17 cellular contexts compared by ENCODE assay signal in the genomic region with DNA sequence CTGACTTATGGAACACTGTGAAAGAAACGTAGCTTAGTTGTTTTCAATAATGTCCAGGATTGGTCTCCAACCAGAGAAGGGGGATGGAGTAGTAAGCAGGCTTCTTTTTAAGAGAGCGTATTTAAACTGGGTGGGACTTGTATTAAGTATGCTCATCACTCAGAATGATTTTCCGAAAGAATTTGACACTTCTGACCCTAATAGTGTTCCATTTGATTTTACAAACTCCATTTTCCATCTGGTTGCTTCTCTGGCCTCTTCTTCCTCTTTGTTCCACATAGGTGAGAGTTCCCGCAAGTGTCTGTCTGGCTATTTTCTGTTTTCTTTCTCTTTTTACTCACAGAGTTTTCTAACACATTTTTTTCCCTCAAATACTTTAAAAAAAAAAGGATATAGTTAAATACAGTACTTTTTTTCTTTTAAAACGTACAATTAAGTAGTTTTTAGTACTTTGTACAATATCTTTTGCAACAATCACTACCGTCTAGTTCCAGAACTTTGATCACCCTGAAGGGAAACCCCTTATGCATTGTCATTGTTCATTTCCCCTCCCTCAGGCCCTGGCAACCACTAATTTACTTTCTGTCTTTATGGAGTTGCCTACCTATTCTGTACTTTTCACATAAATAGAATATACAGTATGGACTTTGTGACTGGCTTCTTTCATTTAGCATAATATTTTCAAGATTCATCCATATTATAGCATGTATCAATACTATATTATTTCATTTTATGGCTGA.
DNase-seq lines count a peak whose midpoint lies in the region; ATAC-seq, FAIRE-seq and TF ChIP-seq lines count a peak whose summit lies in the region.
"Had no signal": no experiment of that assay in that cellular context is flagged by ENCODE, and none has a peak within 500 bp of the region (broad histone marks: within the 10 kb centered on the region; RNA-seq: fewer than 3 reads in every experiment).

No MANE protein-coding gene starts in this region.

- POLR2A ChIA-PET in HepG2 (lab: Yijun Ruan, JAX) (no interaction called here), GM12878 (lab: Charles Lee) (no interaction called here)

- DNase-seq in HepG2 (ENCODE audit: low spot score) (no peak), right lobe of liver (no peak), GM12878 (ENCODE audit: low read depth, low spot score) (no peak), nephron progenitor cell (no peak), globus pallidus (ENCODE audit: low spot score) (no peak), osteocyte (ENCODE audit: extremely low spot score, unreplicated experiment) (no peak)
- no peak for DNase-seq in activated T-cell treated with anti-CD3 and anti-CD28 coated beads, Interleukin-2, amount 50 U/mL, for 72 hours
- DNase-seq: AML-193; Caco-2; CD8-positive, alpha-beta memory T cell; DMS53; GF-D8 had no signal

- H3K36me3 Mint-ChIP-seq in nephron progenitor cell (ENCODE audit: low read depth) (no peaks in the 10 kb centered on the region), osteocyte (ENCODE audit: unreplicated experiment) (no peaks in the 10 kb centered on the region)
- H3K36me3 Mint-ChIP-seq in activated T-cell treated with anti-CD3 and anti-CD28 coated beads, Interleukin-2, amount 50 U/mL, for 72 hours (ENCODE audit: insufficient read depth in 2 of 2), result no peaks in the 10 kb centered on the region
- H3K36me3 Mint-ChIP-seq: CD8-positive, alpha-beta memory T cell had no signal

- H3K4me1 ChIP-seq in HepG2 (ENCODE audit: insufficient read depth, low read length), result peaks cover 2% of the 10 kb centered on the region
- no peaks in the 10 kb centered on the region for H3K4me1 ChIP-seq in right lobe of liver
- H3K4me1 ChIP-seq in GM12878 (ENCODE audit: control insufficient read depth, insufficient read depth, low read length), result no peaks in the 10 kb centered on the region
- H3K4me1 ChIP-seq: HAP-1 had no signal

- H3K4me2 ChIP-seq in HepG2 (ENCODE audit: low read depth, low read length) (no peak overlapping the region), GM12878 (ENCODE audit: control insufficient read depth, insufficient read depth) (no peak overlapping the region)
- H3K4me2 ChIP-seq: BLaER1 had no signal

- H3K79me2 ChIP-seq in HepG2 (ENCODE audit: insufficient read depth, low read length) (no peaks in the 10 kb centered on the region), GM12878 (ENCODE audit: control insufficient read depth, insufficient read depth, low read length) (no peaks in the 10 kb centered on the region)

- no peak overlapping the region for H3K4me3 Mint-ChIP-seq in nephron progenitor cell
- no peak overlapping the region for H3K4me3 Mint-ChIP-seq in osteocyte (ENCODE audit: unreplicated experiment)
- no peak overlapping the region for H3K4me3 Mint-ChIP-seq in activated T-cell treated with anti-CD3 and anti-CD28 coated beads, Interleukin-2, amount 50 U/mL, for 72 hours

- H4K20me1 ChIP-seq in HepG2 (ENCODE audit: insufficient read depth, low read length) (no peaks in the 10 kb centered on the region), GM12878 (ENCODE audit: control insufficient read depth, insufficient read depth) (no peaks in the 10 kb centered on the region)
- H4K20me1 ChIP-seq: BLaER1 had no signal

- FAIRE-seq in HepG2 (lab: Jason Lieb, UNC) (no peak), GM12878 (lab: Jason Lieb, UNC) (no peak)
- FAIRE-seq: GM18507 had no signal

- RAD21 ChIA-PET in GM12878 (lab: Charles Lee; ENCODE audit: unreplicated experiment), result no interaction called here

- BruUV-seq in HepG2 (replicated peaks; lab: Mats Ljungman, UMichigan) (no TSS peak), GM12878 (replicated peaks; lab: Mats Ljungman, UMichigan) (no TSS peak)

- no peak for TF ChIP-seq EP300 in HepG2 (IDR thresholded peaks at IDR 0.05; ENCODE audit: low read depth in 2 of 2, low read length in 2 of 2)
- TF ChIP-seq EP300 in HepG2 (CRISPR knock-in tag; IDR thresholded peaks at IDR 0.05; ENCODE audit: borderline replicate concordance), result no peak
- TF ChIP-seq EP300 in GM12878 (IDR thresholded peaks at IDR 0.05; ENCODE audit: borderline replicate concordance in 1 of 2, control insufficient read depth in 1 of 2, low read depth in 2 of 2, low read length in 2 of 2), result no peak

- in situ Hi-C loops in HepG2 (cut with HindIII; ENCODE audit: extremely low pct_ligation_motif_present, low pct_unique_long_range_greater_than_20kb) (no loop called here), GM12878 (cut with MboI) (no loop called here)

- CTCF ChIA-PET in HepG2 (lab: Yijun Ruan, JAX; ENCODE audit: low intra/inter-chr PET ratio, low total read pairs) (no interaction called here), GM12878 (lab: Yijun Ruan, JAX) (no interaction called here)

- H3K36me3 ChIP-seq in HepG2 (replicated peaks in 1 of 2; ENCODE audit: control insufficient read depth in 1 of 2, insufficient read depth in 2 of 2, low read length in 2 of 2) (no peaks in the 10 kb centered on the region), right lobe of liver (no peaks in the 10 kb centered on the region), GM12878 (ENCODE audit: control insufficient read depth in 2 of 2, insufficient read depth in 2 of 2, low read length in 1 of 2) (no peaks in the 10 kb centered on the region)
- H3K36me3 ChIP-seq: BLaER1, HAP-1 had no signal

- TF ChIP-seq POLR2A in HepG2 (IDR thresholded peaks at IDR 0.05; ENCODE audit: insufficient read depth in 1 of 2, low read depth in 2 of 2, low read length in 2 of 2) (no peak), right lobe of liver (IDR thresholded peaks at IDR 0.05) (no peak), GM12878 (IDR thresholded peaks at IDR 0.05; ENCODE audit: low read depth, low read length) (no peak)

- TF ChIP-seq CTCF in HepG2 (CRISPR knock-in tag; IDR thresholded peaks at IDR 0.05), result no peak
- no peak for TF ChIP-seq CTCF in right lobe of liver (IDR thresholded peaks at IDR 0.05)
- no peak for TF ChIP-seq CTCF in GM12878 (IDR thresholded peaks at IDR 0.05 in 2 of 3, conservative IDR thresholded peaks at IDR 0.05 in 1 of 3; ENCODE audit: control insufficient read depth in 2 of 3, extremely low read depth in 1 of 3, insufficient read depth in 1 of 3, low read depth in 3 of 3, low read length in 3 of 3)
- no peak for TF ChIP-seq CTCF in nephron progenitor cell (IDR thresholded peaks at IDR 0.05)
- no peak for TF ChIP-seq CTCF in osteocyte (IDR thresholded peaks at IDR 0.05)

- intact Hi-C loops in HepG2 (cut with micrococcal nuclease; ENCODE audit: unreplicated experiment) (no loop called here), right lobe of liver (cut with DNase I) (no loop called here), GM12878 (cut with micrococcal nuclease; ENCODE audit: unreplicated experiment) (no loop called here)

- no peak overlapping the region for H2AFZ ChIP-seq in HepG2 (ENCODE audit: low read length)
- H2AFZ ChIP-seq in GM12878 (ENCODE audit: control insufficient read depth, low read depth, low read length), result no peak overlapping the region
- H2AFZ ChIP-seq: GM23248 had no signal

- H3K9ac ChIP-seq in HepG2 (ENCODE audit: insufficient read depth, low read depth, low read length) (no peak overlapping the region), GM12878 (ENCODE audit: control insufficient read depth, insufficient read depth, low read length) (no peak overlapping the region)
- H3K9ac ChIP-seq: BLaER1, GM23248 had no signal

- H3K9me3 Mint-ChIP-seq in nephron progenitor cell (no peaks in the 10 kb centered on the region), osteocyte (ENCODE audit: unreplicated experiment) (no peaks in the 10 kb centered on the region)
- H3K9me3 Mint-ChIP-seq in activated T-cell treated with anti-CD3 and anti-CD28 coated beads, Interleukin-2, amount 50 U/mL, for 72 hours, result peaks cover 0 to 2% of the 10 kb centered on the region in 2 donors

- H3K4me3 ChIP-seq in HepG2 (replicated peaks in 1 of 3; ENCODE audit: insufficient read depth in 1 of 3, low read depth in 2 of 3, low read length in 3 of 3), result no peak overlapping the region
- H3K4me3 ChIP-seq in right lobe of liver, result no peak overlapping the region
- H3K4me3 ChIP-seq in GM12878, result no peak overlapping the region
- H3K4me3 ChIP-seq: BLaER1, GM23248, HAP-1 had no signal

- H3K4me1 Mint-ChIP-seq in nephron progenitor cell (peaks cover under 1% of the 10 kb centered on the region), osteocyte (ENCODE audit: unreplicated experiment) (peaks cover 13% of the 10 kb centered on the region)
- H3K4me1 Mint-ChIP-seq in activated T-cell treated with anti-CD3 and anti-CD28 coated beads, Interleukin-2, amount 50 U/mL, for 72 hours (ENCODE audit: low read depth), result no peaks in the 10 kb centered on the region
- H3K4me1 Mint-ChIP-seq: CD8-positive, alpha-beta memory T cell had no signal

- peak overlapping the region; percentile 27 for H3K27ac ChIP-seq in HepG2 (ENCODE audit: extremely low read length, insufficient read depth, low read length)
- no peak overlapping the region for H3K27ac ChIP-seq in right lobe of liver
- H3K27ac ChIP-seq in GM12878 (ENCODE audit: control insufficient read depth, insufficient read depth), result no peak overlapping the region
- H3K27ac ChIP-seq: 22Rv1, BLaER1, GM23248 had no signal

- ATAC-seq in HepG2 (no peak), right lobe of liver (no peak), GM12878 (peak; percentile 66)
- no peak for ATAC-seq in activated T-cell treated with anti-CD3 and anti-CD28 coated beads, Interleukin-2, amount 50 U/mL, for 72 hours (replicated peaks in 1 of 2)

- H3K9me3 ChIP-seq in HepG2 (ENCODE audit: low read length) (no peaks in the 10 kb centered on the region), right lobe of liver (no peaks in the 10 kb centered on the region), GM12878 (replicated peaks; ENCODE audit: control insufficient read depth, insufficient read depth, low read length) (no peaks in the 10 kb centered on the region)
- H3K9me3 ChIP-seq: BLaER1, Caco-2, HAP-1 had no signal

- H3K27me3 ChIP-seq in HepG2 (ENCODE audit: control insufficient read depth in 1 of 2, insufficient read depth in 2 of 2, low read length in 2 of 2) (no peaks in the 10 kb centered on the region), right lobe of liver (no peaks in the 10 kb centered on the region), GM12878 (replicated peaks in 1 of 2; ENCODE audit: control insufficient read depth in 2 of 2, insufficient read depth in 2 of 2, low read length in 1 of 2) (no peaks in the 10 kb centered on the region)
- H3K27me3 ChIP-seq: BLaER1 had no signal

- SMC1A ChIA-PET in GM12878 (lab: Charles Lee; ENCODE audit: uncharacterized antibody, unreplicated experiment), result no interaction called here

- H3K27me3 Mint-ChIP-seq in nephron progenitor cell (ENCODE audit: low read depth, poor library complexity), result peaks cover 8% of the 10 kb centered on the region
- H3K27me3 Mint-ChIP-seq in osteocyte (ENCODE audit: unreplicated experiment), result no peaks in the 10 kb centered on the region
- H3K27me3 Mint-ChIP-seq in activated T-cell treated with anti-CD3 and anti-CD28 coated beads, Interleukin-2, amount 50 U/mL, for 72 hours (ENCODE audit: low read depth), result no peaks in the 10 kb centered on the region

- WGBS in HepG2 (ENCODE audit: low lambda C conversion rate), result 53% methylated on average over 6 of the region's 6 CpGs
- 72% methylated on average over 6 of the region's 6 CpGs for WGBS in right lobe of liver (ENCODE audit: insufficient coverage, low coverage, low lambda C conversion rate, missing lambda C conversion rate)
- WGBS in GM12878 (ENCODE audit: insufficient coverage, insufficient replicate concordance, low lambda C conversion rate, missing lambda C conversion rate), result 40% methylated on average over 6 of the region's 6 CpGs

- H3K27ac Mint-ChIP-seq in nephron progenitor cell, result peak overlapping the region; percentile 74
- H3K27ac Mint-ChIP-seq in osteocyte (ENCODE audit: unreplicated experiment), result no peak overlapping the region
- no peak overlapping the region for H3K27ac Mint-ChIP-seq in activated T-cell treated with anti-CD3 and anti-CD28 coated beads, Interleukin-2, amount 50 U/mL, for 72 hours

- no peak for TF ChIP-seq RAD21 in HepG2 (CRISPR knock-in tag; IDR thresholded peaks at IDR 0.05)
- TF ChIP-seq RAD21 in GM12878 (IDR thresholded peaks at IDR 0.05; ENCODE audit: insufficient read depth, low read depth, low read length), result no peak
